Comparison of ENCODE assay signal across 18 cellular contexts in the genomic region with DNA sequence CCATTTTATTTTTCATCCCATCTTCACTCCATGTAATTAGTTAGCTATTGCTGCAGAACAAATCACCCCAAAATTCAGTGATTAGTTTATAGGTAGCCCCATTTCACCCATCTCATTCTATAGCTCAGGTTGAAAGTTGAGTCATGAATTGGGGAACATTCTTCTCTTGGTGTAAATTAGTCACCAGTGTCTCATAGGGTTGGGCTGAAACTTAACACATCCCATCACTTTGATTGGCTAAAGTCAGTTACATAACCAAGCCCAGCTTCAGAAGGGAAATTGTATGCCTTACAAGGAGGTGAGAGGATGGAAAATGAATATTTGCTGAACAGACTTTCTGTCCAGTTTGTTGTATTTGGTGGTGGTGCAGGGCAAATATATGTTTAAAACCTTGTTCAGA.
DNase-seq lines count a peak whose midpoint lies in the region; ATAC-seq and TF ChIP-seq lines count a peak whose summit lies in the region.
"Had no signal": no experiment of that assay in that cellular context is flagged by ENCODE, and none has a peak within 500 bp of the region (broad histone marks: within the 10 kb centered on the region; RNA-seq: fewer than 3 reads in every experiment).

No MANE protein-coding gene starts in this region.

- H3K4me3 ChIP-seq in RWPE2 (ENCODE audit: severe bottlenecking) (no peak overlapping the region), fibroblast of mammary gland (ENCODE audit: control insufficient read depth, low read depth, low read length) (no peak overlapping the region), adrenal gland (no peak overlapping the region)
- H3K4me3 ChIP-seq: esophagus squamous epithelium, psoas muscle, SJSA1, skin epidermis had no signal

- H3K27me3 ChIP-seq in RWPE2 (ENCODE audit: insufficient read depth, poor library complexity, severe bottlenecking) (no peaks in the 10 kb centered on the region), adrenal gland (no peaks in the 10 kb centered on the region)
- H3K27me3 ChIP-seq: SJSA1 had no signal

- H3K9me3 ChIP-seq in RWPE2 (ENCODE audit: severe bottlenecking) (no peaks in the 10 kb centered on the region), adrenal gland (replicated peaks in 1 of 3) (no peaks in the 10 kb centered on the region)
- H3K9me3 ChIP-seq: esophagus squamous epithelium, psoas muscle, SJSA1 had no signal

- intact Hi-C loops in Right ventricle myocardium inferior (cut with DNase I) (no loop called here), adrenal gland (cut with DNase I) (no loop called here)

- H3K27ac ChIP-seq in RWPE2 (ENCODE audit: poor library complexity, severe bottlenecking) (no peak overlapping the region), adrenal gland (no peak overlapping the region)
- H3K27ac ChIP-seq: esophagus squamous epithelium, psoas muscle, SJSA1, skin epidermis had no signal

- no peak for TF ChIP-seq CTCF in RWPE2 (IDR thresholded peaks at IDR 0.05; ENCODE audit: poor library complexity, severe bottlenecking)
- no peak for TF ChIP-seq CTCF in fibroblast of mammary gland (conservative IDR thresholded peaks at IDR 0.05; ENCODE audit: control insufficient read depth, insufficient read depth, low read depth, low read length)
- no peak for TF ChIP-seq CTCF in adrenal gland (IDR thresholded peaks at IDR 0.05)

- H3K4me1 ChIP-seq in RWPE2 (ENCODE audit: insufficient read depth, poor library complexity, severe bottlenecking) = peaks cover 8% of the 10 kb centered on the region
- H3K4me1 ChIP-seq in adrenal gland (replicated peaks in 1 of 2) = no peaks in the 10 kb centered on the region
- H3K4me1 ChIP-seq: esophagus squamous epithelium, psoas muscle, SJSA1 had no signal

- TF ChIP-seq POLR2A in adrenal gland (IDR thresholded peaks at IDR 0.05) = no peak

- ATAC-seq in HG02759 (IDR thresholded peaks at IDR 0.05; ENCODE audit: unreplicated experiment) (peak; percentile 47), RWPE2 (ENCODE audit: low read depth) (peak; percentile 80), Right ventricle myocardium inferior (no peak)
- ATAC-seq: psoas muscle; stimulated activated memory B cell treated with anti-CD40 and anti-IgM and Interleukin-4, amounts not matched to agents 10 μg/mL and 1 μg/mL and 100 μg/mL, for 72 hours had no signal

- H3K36me3 ChIP-seq in RWPE2 (ENCODE audit: low read depth) = no peaks in the 10 kb centered on the region
- no peaks in the 10 kb centered on the region for H3K36me3 ChIP-seq in adrenal gland (replicated peaks in 1 of 2)
- H3K36me3 ChIP-seq: esophagus squamous epithelium, SJSA1 had no signal

- peak; percentile 25 for DNase-seq in Daoy (ENCODE audit: low read depth)
- DNase-seq in RWPE2 (ENCODE audit: low spot score) = no peak
- peak; percentile 11 for DNase-seq in fibroblast of mammary gland (ENCODE audit: low read depth)
- DNase-seq in NCI-H446 treated with DMSO at 0.1 percent for 48 hours (lab: John Stamatoyannopoulos, UW) = no peak
- no peak for DNase-seq in Right ventricle myocardium inferior (ENCODE audit: missing footprints)
- DNase-seq in mesenteric fat pad (ENCODE audit: low spot score) = no peak
- DNase-seq in adrenal gland = no peak
- DNase-seq: activated naive CD4-positive, alpha-beta T cell treated with anti-CD3 and anti-CD28 coated beads for 36 hours; activated T-cell treated with anti-CD3 and anti-CD28 coated beads for 4 hours; esophagus squamous epithelium; NCI-H1930; NCI-H2227 treated with DMSO at 0.1 percent for 48 hours; psoas muscle; stimulated activated CD4-positive, alpha-beta T cell treated with anti-CD3 and anti-CD28 coated beads, Interleukin-2, amount 100 ng/mL, for 24 hours had no signal

Comparison
In these comparisons a context has a peak if more than half of its experiments do, and no peak if none do; other contexts are left out.
1. DNase-seq: peak in Daoy (single experiment) and fibroblast of mammary gland (single experiment); none in RWPE2 (single experiment), NCI-H446 treated with DMSO at 0.1 percent for 48 hours (single experiment), Right ventricle myocardium inferior (single experiment), mesenteric fat pad (single experiment) and adrenal gland (0 of 7).